In the genomic region with DNA sequence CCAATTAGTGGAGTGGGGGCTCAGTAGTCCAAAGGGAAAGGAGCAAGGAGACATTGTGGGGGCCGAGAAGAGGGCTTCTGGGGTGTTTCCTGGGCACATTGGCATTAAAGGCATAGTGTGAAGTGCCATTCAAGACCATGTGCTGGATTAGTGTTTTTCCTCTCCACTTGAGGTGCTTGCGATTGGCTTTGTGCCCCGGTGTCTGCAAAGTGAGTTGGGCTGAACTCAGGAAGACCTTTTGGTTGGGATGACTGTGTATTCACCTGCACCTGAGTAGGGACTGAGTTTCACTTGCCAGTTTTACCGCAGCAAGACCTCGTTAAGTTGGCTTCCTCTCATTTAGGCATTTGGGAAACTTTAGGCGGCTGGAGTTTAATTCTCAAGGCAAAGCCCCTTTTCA, we compare ENCODE assay signal across 1 cellular context.
TF ChIP-seq lines count a peak whose summit lies in the region.

No MANE protein-coding gene starts in this region.

TF ChIP-seq in GM23338, 12 proteins besides CTCF, POLR2A, EP300 and RAD21 (continued from another document):
- TF ChIP-seq ZNF462 (CRISPR knock-in tag; IDR thresholded peaks at IDR 0.05) (no peak), ZNF114 (CRISPR knock-in tag; IDR thresholded peaks at IDR 0.05) (no peak)
